19 cellular contexts compared by ENCODE assay signal in the genomic region with DNA sequence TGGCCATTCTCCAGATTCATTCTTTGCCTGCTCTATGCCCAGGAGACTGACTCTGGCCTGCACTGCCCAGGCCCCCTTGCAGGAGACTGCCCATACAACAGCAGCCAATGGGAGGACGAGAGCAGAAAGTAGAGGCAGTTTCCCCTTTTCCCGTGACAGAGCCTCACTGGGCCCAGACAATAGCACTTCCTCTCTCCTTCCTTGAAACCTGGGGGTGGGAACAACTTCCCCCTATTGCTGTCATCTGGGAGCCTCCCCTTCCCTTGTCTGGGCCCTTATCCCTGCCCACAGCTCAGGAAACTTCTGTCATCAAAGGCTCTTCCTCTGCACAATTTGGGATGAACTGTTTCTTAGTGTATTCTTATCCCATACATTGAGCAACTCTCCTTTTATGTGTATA.
"Had no signal": no experiment of that assay in that cellular context is flagged by ENCODE, and none has a peak within 500 bp of the region (broad histone marks: within the 10 kb centered on the region; RNA-seq: fewer than 3 reads in every experiment).

No MANE protein-coding gene starts in this region.

- H3K27ac ChIP-seq: adrenal gland, epithelial cell of prostate, neural progenitor cell, prostate gland, stomach had no signal

- H3K4me3 ChIP-seq: adrenal gland, neural progenitor cell, prostate gland, skin epidermis, stomach had no signal

- H3K4me1 ChIP-seq: adrenal gland, neural progenitor cell, prostate gland, stomach had no signal

- H3K4me2 ChIP-seq: neural progenitor cell had no signal

- H3K9me3 ChIP-seq: adrenal gland, prostate gland had no signal

- H3K9ac ChIP-seq: neural progenitor cell had no signal

- FAIRE-seq: astrocyte, bronchial epithelial cell, keratinocyte had no signal

- H3K27me3 ChIP-seq: adrenal gland, neural progenitor cell, stomach had no signal

- DNase-seq: activated CD4-positive, alpha-beta T cell treated with anti-CD3 and anti-CD28 coated beads, Interleukin-2, amount 50 U/mL, for 4 hours; activated gamma-delta T cell; adrenal gland; effector memory CD8-positive, alpha-beta T cell; foreskin fibroblast; stimulated activated CD4-positive, alpha-beta T cell treated with anti-CD3 and anti-CD28 coated beads, Interleukin-15, amount 100 ng/mL, for 24 hours; stimulated activated CD4-positive, alpha-beta T cell treated with anti-CD3 and anti-CD28 coated beads, Interleukin-2, amount 100 ng/mL, for 48 hours; stomach; T-helper 1 cell; T-helper 9 cell had no signal

- H2AFZ ChIP-seq: neural progenitor cell had no signal

- ATAC-seq: activated naive CD4-positive, alpha-beta T cell treated with anti-CD3 and anti-CD28 coated beads, Interleukin-2, amount 50 U/mL, for 72 hours; effector memory CD8-positive, alpha-beta T cell; left lobe of liver had no signal

- H3K36me3 ChIP-seq: adrenal gland, neural progenitor cell, prostate gland, stomach had no signal
